In genomic region chr9:123470121-123470851, GRCh38 we compare ENCODE assay signal across 1 cellular context.
TF ChIP-seq lines count a peak whose summit lies in the region.

No MANE protein-coding gene starts in this region.

TF ChIP-seq in HepG2, 621 proteins besides CTCF, POLR2A, EP300 and RAD21 (continued from another document and continues in another):
- peak; percentile 30; the same call in 1 of the 2 replicates for TF ChIP-seq ZNF362 (CRISPR knock-in tag; IDR thresholded peaks at IDR 0.05; ENCODE audit: borderline replicate concordance)
- TF ChIP-seq ZNF207 (IDR thresholded peaks at IDR 0.05; ENCODE audit: borderline replicate concordance), result no peak
- TF ChIP-seq, protein P1, sequence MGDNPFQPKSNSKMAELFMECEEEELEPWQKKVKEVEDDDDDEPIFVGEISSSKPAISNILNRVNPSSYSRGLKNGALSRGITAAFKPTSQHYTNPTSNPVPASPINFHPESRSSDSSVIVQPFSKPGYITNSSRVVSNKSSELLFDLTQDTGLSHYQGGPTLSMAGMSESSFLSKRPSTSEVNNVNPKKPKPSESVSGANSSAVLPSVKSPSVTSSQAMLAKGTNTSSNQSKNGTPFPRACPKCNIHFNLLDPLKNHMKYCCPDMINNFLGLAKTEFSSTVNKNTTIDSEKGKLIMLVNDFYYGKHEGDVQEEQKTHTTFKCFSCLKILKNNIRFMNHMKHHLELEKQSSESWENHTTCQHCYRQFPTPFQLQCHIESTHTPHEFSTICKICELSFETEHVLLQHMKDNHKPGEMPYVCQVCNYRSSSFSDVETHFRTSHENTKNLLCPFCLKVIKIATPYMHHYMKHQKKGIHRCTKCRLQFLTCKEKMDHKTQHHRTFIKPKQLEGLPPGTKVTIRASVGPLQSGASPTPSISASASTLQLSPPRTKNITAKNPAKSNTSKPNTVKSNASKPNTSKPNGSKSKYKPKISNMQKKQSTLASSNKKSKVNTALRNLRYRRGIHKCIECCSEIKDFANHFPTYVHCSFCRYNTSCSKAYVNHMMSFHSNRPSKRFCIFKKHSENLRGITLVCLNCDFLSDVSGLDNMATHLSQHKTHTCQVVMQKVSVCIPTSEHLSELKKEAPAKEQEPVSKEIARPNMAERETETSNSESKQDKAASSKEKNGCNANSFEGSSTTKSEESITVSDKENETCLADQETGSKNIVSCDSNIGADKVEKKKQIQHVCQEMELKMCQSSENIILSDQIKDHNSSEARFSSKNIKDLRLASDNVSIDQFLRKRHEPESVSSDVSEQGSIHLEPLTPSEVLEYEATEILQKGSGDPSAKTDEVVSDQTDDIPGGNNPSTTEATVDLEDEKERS (CRISPR knock-in tag; IDR thresholded peaks at IDR 0.05), result peak; percentile 83
- TF ChIP-seq CCDC6 (CRISPR knock-in tag; IDR thresholded peaks at IDR 0.05), result peak; percentile 60; the same call in 1 of the 2 replicates
- no peak for TF ChIP-seq ZNF235 (CRISPR knock-in tag; IDR thresholded peaks at IDR 0.05; ENCODE audit: borderline replicate concordance)
- peak; percentile 52; the same call in 1 of the 2 replicates for TF ChIP-seq GMEB1 (CRISPR knock-in tag; IDR thresholded peaks at IDR 0.05; ENCODE audit: borderline replicate concordance)
- TF ChIP-seq KDM5A (IDR thresholded peaks at IDR 0.05; ENCODE audit: borderline replicate concordance, low read length), result no peak
- no peak for TF ChIP-seq ATF7-NPFF (CRISPR knock-in tag; IDR thresholded peaks at IDR 0.05; ENCODE audit: low read depth)
- TF ChIP-seq ZNF329 (CRISPR knock-in tag; IDR thresholded peaks at IDR 0.05; ENCODE audit: low read depth), result no peak
- TF ChIP-seq ADNP (CRISPR knock-in tag; IDR thresholded peaks at IDR 0.05), result no peak
- TF ChIP-seq, protein P2, sequence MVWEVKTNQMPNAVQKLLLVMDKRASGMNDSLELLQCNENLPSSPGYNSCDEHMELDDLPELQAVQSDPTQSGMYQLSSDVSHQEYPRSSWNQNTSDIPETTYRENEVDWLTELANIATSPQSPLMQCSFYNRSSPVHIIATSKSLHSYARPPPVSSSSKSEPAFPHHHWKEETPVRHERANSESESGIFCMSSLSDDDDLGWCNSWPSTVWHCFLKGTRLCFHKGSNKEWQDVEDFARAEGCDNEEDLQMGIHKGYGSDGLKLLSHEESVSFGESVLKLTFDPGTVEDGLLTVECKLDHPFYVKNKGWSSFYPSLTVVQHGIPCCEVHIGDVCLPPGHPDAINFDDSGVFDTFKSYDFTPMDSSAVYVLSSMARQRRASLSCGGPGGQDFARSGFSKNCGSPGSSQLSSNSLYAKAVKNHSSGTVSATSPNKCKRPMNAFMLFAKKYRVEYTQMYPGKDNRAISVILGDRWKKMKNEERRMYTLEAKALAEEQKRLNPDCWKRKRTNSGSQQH (CRISPR knock-in tag; IDR thresholded peaks at IDR 0.05; ENCODE audit: low read depth), result peak; percentile 51; the same call in 1 of the 2 replicates
- no peak for TF ChIP-seq ELK4 (CRISPR knock-in tag; IDR thresholded peaks at IDR 0.05; ENCODE audit: borderline replicate concordance)
- TF ChIP-seq ZNF12 (CRISPR knock-in tag; IDR thresholded peaks at IDR 0.05), result peak; percentile 72; the same call in 1 of the 2 replicates
- 0 out of 2 replicates have a peak, but pooled peaks have one; percentile 72 for TF ChIP-seq KDM4B (CRISPR knock-in tag; IDR thresholded peaks at IDR 0.05)
- no peak for TF ChIP-seq ZNF569 (CRISPR knock-in tag; IDR thresholded peaks at IDR 0.05; ENCODE audit: borderline replicate concordance)
- TF ChIP-seq FOXM1 (CRISPR knock-in tag; IDR thresholded peaks at IDR 0.05), result no peak
- TF ChIP-seq HNF4A (CRISPR knock-in tag; IDR thresholded peaks at IDR 0.05), result peak; percentile 93
- 0 out of 2 replicates have a peak, but pooled peaks have one; percentile 58 for TF ChIP-seq ZNF292 (CRISPR knock-in tag; IDR thresholded peaks at IDR 0.05; ENCODE audit: borderline replicate concordance, low read depth)
- TF ChIP-seq PRDM4 (CRISPR knock-in tag; IDR thresholded peaks at IDR 0.05; ENCODE audit: borderline replicate concordance), result no peak
- TF ChIP-seq ERF (CRISPR knock-in tag; IDR thresholded peaks at IDR 0.05), result peak; percentile 80; the same call in 1 of the 2 replicates
- TF ChIP-seq, protein P3, sequence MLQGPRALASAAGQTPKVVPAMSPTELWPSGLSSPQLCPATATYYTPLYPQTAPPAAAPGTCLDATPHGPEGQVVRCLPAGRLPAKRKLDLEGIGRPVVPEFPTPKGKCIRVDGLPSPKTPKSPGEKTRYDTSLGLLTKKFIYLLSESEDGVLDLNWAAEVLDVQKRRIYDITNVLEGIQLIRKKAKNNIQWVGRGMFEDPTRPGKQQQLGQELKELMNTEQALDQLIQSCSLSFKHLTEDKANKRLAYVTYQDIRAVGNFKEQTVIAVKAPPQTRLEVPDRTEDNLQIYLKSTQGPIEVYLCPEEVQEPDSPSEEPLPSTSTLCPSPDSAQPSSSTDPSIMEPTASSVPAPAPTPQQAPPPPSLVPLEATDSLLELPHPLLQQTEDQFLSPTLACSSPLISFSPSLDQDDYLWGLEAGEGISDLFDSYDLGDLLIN (CRISPR knock-in tag; IDR thresholded peaks at IDR 0.05; ENCODE audit: borderline replicate concordance), result no peak
- TF ChIP-seq NR2F6 (IDR thresholded peaks at IDR 0.05), result peak; percentile 72
- peak; percentile 72 for TF ChIP-seq NR2F6 (CRISPR knock-in tag; IDR thresholded peaks at IDR 0.05)
- TF ChIP-seq SIN3A (IDR thresholded peaks at IDR 0.05; ENCODE audit: borderline replicate concordance, low read depth, low read length), result peak; percentile 80
- peak; percentile 68; the same call in 1 of the 2 replicates for TF ChIP-seq ZNF724P (CRISPR knock-in tag; IDR thresholded peaks at IDR 0.05; ENCODE audit: borderline replicate concordance)
- TF ChIP-seq ZSCAN20 (CRISPR knock-in tag; IDR thresholded peaks at IDR 0.05; ENCODE audit: borderline replicate concordance), result no peak
- TF ChIP-seq SMAD9 (CRISPR knock-in tag; IDR thresholded peaks at IDR 0.05), result no peak
- no peak for TF ChIP-seq TOE1 (CRISPR knock-in tag; IDR thresholded peaks at IDR 0.05)
- peak; percentile 75; the same call in 1 of the 2 replicates for TF ChIP-seq MIER3 (CRISPR knock-in tag; IDR thresholded peaks at IDR 0.05; ENCODE audit: borderline replicate concordance)
- TF ChIP-seq FOXK1 (CRISPR knock-in tag; IDR thresholded peaks at IDR 0.05; ENCODE audit: borderline replicate concordance, low read depth), result peak; percentile 53; the same call in 1 of the 2 replicates
- no peak for TF ChIP-seq ZNF775 (CRISPR knock-in tag; IDR thresholded peaks at IDR 0.05; ENCODE audit: borderline replicate concordance)
- TF ChIP-seq ZBTB40 (IDR thresholded peaks at IDR 0.05), result no peak
- TF ChIP-seq ZBTB40 (CRISPR knock-in tag; IDR thresholded peaks at IDR 0.05), result peak; percentile 81
- TF ChIP-seq RELA (CRISPR knock-in tag; IDR thresholded peaks at IDR 0.05), result no peak
- peak; percentile 54 for TF ChIP-seq ASH2L (IDR thresholded peaks at IDR 0.05; ENCODE audit: insufficient read length, low read depth, low read length)
- peak; percentile 86; the same call in 1 of the 2 replicates for TF ChIP-seq ZNF644 (CRISPR knock-in tag; IDR thresholded peaks at IDR 0.05; ENCODE audit: low read depth)
- TF ChIP-seq ZZZ3 (CRISPR knock-in tag; IDR thresholded peaks at IDR 0.05; ENCODE audit: borderline replicate concordance), result no peak
